Comparison of ENCODE assay signal across 9 cellular contexts in genomic region chr9:135546792-135547617, GRCh38. TPM values are rescaled to one million over a fixed set of nuclear protein-coding genes. Genes with fewer than 3 reads are reported as not detected.
"Had no signal": no experiment of that assay in that cellular context is flagged by ENCODE, and none has a peak within 500 bp of the region (broad histone marks: within the 10 kb centered on the region; RNA-seq: fewer than 3 reads in every experiment).

No MANE protein-coding gene starts in this region.

RNA-seq across cellular contexts. Expression of gene OBP2A, which starts 1.1 kb away (rescaled TPM):
- total RNA-seq: HepG2, IMR-90, NCI-H460, PC-9, Peyer's patch, Right ventricle myocardium inferior, RPMI7951, SJCRH30 had no signal
- polyA plus RNA-seq: IMR-90 had no signal

RNA-seq across cellular contexts. Expression of gene PAEP, which starts 14.6 kb away (rescaled TPM):
- total RNA-seq: IMR-90, PC-9, Peyer's patch, Right ventricle myocardium inferior, RPMI7951, SJCRH30 had no signal
- polyA plus RNA-seq: IMR-90 had no signal

RNA-seq across cellular contexts. Expression of gene LCN1, which starts 25.8 kb away (rescaled TPM):
- total RNA-seq: HepG2, HT1080, IMR-90, PC-9, Peyer's patch, Right ventricle myocardium inferior, RPMI7951, SJCRH30 had no signal
- polyA plus RNA-seq: HepG2, IMR-90 had no signal
